In the genomic region with DNA sequence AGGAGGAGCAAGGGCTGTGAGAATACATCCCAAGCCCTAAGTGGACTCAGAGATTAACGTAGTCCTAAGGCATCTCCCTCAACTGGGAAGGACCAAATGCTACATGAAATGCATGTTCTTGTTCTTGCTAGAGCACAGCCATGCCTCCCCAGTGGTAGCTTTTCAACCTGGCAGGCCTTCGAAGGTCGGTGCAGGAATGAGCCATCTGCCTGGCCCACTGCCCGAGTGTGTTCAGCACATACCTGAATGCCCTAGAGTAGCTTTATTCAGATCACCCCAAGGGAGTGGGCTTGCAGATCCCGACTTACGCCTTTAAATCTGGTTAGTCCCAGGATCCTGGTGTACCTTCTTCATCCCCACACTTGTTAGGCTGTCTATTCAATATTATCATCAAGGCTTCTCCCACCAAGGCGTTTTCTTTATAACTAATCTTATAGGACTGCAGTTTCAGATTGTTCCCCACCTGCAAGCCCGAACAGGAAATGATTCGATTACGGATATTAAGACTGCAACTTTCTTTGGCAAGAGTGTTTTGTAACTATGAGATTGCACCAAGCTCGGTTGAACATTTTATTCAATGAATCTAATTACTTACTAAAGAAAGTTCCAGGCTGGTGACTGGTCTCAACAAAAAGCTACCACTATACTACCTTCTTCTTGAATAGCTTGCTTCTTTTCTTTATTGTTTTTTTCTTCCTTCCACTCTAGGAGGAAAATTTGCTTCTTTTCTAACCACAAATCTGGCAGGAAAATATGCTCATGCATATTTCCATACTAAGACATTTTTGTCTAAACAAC, we compare ENCODE assay signal across 13 cellular contexts.
A peak's percentile ranks its signal among the peaks of the same experiment; 100 is the strongest.
DNase-seq lines count a peak whose midpoint lies in the region; ATAC-seq and TF ChIP-seq lines count a peak whose summit lies in the region.
"Had no signal": no experiment of that assay in that cellular context is flagged by ENCODE, and none has a peak within 500 bp of the region (broad histone marks: within the 10 kb centered on the region; RNA-seq: fewer than 3 reads in every experiment).

No MANE protein-coding gene starts in this region.

- peak overlapping the region in 1 of 2 experiments; percentile 59; a peak in 2 of 4 replicates for H3K27ac ChIP-seq in SK-N-SH (ENCODE audit: low read depth in 2 of 2, low read length in 1 of 2)
- no peak overlapping the region for H3K27ac ChIP-seq in adrenal gland
- H3K27ac ChIP-seq in skin epidermis, result peak overlapping the region in 17 of 21 experiments; percentile 0 to 61 (median 26)
- H3K27ac ChIP-seq: hepatocyte had no signal

- no peaks in the 10 kb centered on the region for H3K36me3 Mint-ChIP-seq in glutamatergic neuron (ENCODE audit: unreplicated experiment)

- peaks cover 83% of the 10 kb centered on the region for H3K79me2 ChIP-seq in SK-N-SH (ENCODE audit: insufficient read depth)

- H3K36me3 ChIP-seq in SK-N-SH (replicated peaks in 1 of 2; ENCODE audit: control insufficient read depth in 1 of 2, insufficient read depth in 2 of 2, low read length in 1 of 2) (no peaks in the 10 kb centered on the region), adrenal gland (replicated peaks in 1 of 2) (no peaks in the 10 kb centered on the region)

- ATAC-seq in SK-N-SH treated with all-trans-retinoic acid at 6 μM for 48 hours, result no peak; the same call in none of the 3 replicates
- ATAC-seq: activated T-cell treated with anti-CD3 and anti-CD28 coated beads, Interleukin-2, amount 50 U/mL, for 4 hours had no signal

- 80% methylated on average over 8 of the region's 11 CpGs for WGBS in SK-N-SH (ENCODE audit: low lambda C conversion rate)
- WGBS in adrenal gland, 4 donors, result 67 to 71% (median 69%) methylated on average over 11 of the region's 11 CpGs

- H3K9me3 ChIP-seq in SK-N-SH, result no peaks in the 10 kb centered on the region
- no peaks in the 10 kb centered on the region for H3K9me3 ChIP-seq in adrenal gland (replicated peaks in 1 of 3)

- TF ChIP-seq RAD21 in SK-N-SH (IDR thresholded peaks at IDR 0.05; ENCODE audit: low read length), result no peak

- peak overlapping the region; percentile 60 for H3K27ac Mint-ChIP-seq in glutamatergic neuron (ENCODE audit: unreplicated experiment)

- H3K4me2 ChIP-seq in SK-N-SH, result peak overlapping the region; percentile 11; the same call in 1 of the 2 replicates
- H3K4me2 ChIP-seq: hepatocyte had no signal

- H4K20me1 ChIP-seq in SK-N-SH (ENCODE audit: insufficient read depth), result 0 out of 2 replicates have a peak, but pooled peaks cover 8% of the 10 kb centered on the region

- no peak for TF ChIP-seq POLR2A in adrenal gland (IDR thresholded peaks at IDR 0.05)

- H3K9me2 ChIP-seq in SK-N-SH, result no peaks in the 10 kb centered on the region

- CTCF ChIA-PET in SK-N-SH (lab: Yijun Ruan, JAX), result interaction anchor here (0.9 to 2.0 kb wide), 4 partner anchors 8 to 50 kb away, joined by 3 to 7 read pairs (median 6); no protein-coding TSS in a partner anchor

- intact Hi-C loops in adrenal gland (cut with DNase I), result loop anchor here in 1 of 2 donors (10.0 kb wide), 1 partner anchor 51 kb away; no protein-coding TSS in a partner anchor

- POLR2A ChIA-PET in SK-N-SH (lab: Yijun Ruan, JAX), result no interaction called here

- H3K4me1 Mint-ChIP-seq in glutamatergic neuron (ENCODE audit: low read depth, unreplicated experiment), result peaks cover 12% of the 10 kb centered on the region

- DNase-seq in SK-N-SH, result no peak
- DNase-seq in adrenal gland, result peak; percentile 56 to 75 (median 70)
- DNase-seq in glutamatergic neuron, result peak; percentile 23
- DNase-seq in 8988T, result no peak
- DNase-seq in activated CD4-positive, alpha-beta T cell treated with anti-CD3 and anti-CD28 coated beads for 4 hours, result no peak
- no peak for DNase-seq in activated CD4-positive, CD25-positive, alpha-beta regulatory T cell treated with anti-CD3 and anti-CD28 coated beads, Interleukin-2, amount 50 U/mL, for 72 hours
- DNase-seq: ACHN; activated T-cell treated with anti-CD3 and anti-CD28 coated beads, Interleukin-2, amount 50 U/mL, for 4 hours; cortex of kidney; NCI-H146 had no signal

- H3K9me3 Mint-ChIP-seq in glutamatergic neuron (ENCODE audit: unreplicated experiment), result no peaks in the 10 kb centered on the region
- H3K9me3 Mint-ChIP-seq: activated T-cell treated with anti-CD3 and anti-CD28 coated beads, Interleukin-2, amount 50 U/mL, for 4 hours had no signal

- no peak overlapping the region for H3K9ac ChIP-seq in SK-N-SH

- H3K4me3 ChIP-seq in SK-N-SH (ENCODE audit: low read depth in 2 of 2, low read length in 1 of 2), result no peak overlapping the region
- no peak overlapping the region for H3K4me3 ChIP-seq in adrenal gland
- no peak overlapping the region for H3K4me3 ChIP-seq in skin epidermis
- H3K4me3 ChIP-seq: hepatocyte had no signal

- H3F3A ChIP-seq in SK-N-SH (replicated peaks; ENCODE audit: insufficient read depth), result no peaks in the 10 kb centered on the region

- peaks cover 1% of the 10 kb centered on the region for H3K27me3 Mint-ChIP-seq in glutamatergic neuron (ENCODE audit: unreplicated experiment)

- no peak overlapping the region for H3K4me3 Mint-ChIP-seq in glutamatergic neuron (ENCODE audit: unreplicated experiment)
- H3K4me3 Mint-ChIP-seq: activated T-cell treated with anti-CD3 and anti-CD28 coated beads, Interleukin-2, amount 50 U/mL, for 4 hours had no signal

- TF ChIP-seq CTCF in SK-N-SH (IDR thresholded peaks at IDR 0.05), result no peak
- TF ChIP-seq CTCF in adrenal gland (IDR thresholded peaks at IDR 0.05), result no peak
- no peak for TF ChIP-seq CTCF in glutamatergic neuron (IDR thresholded peaks at IDR 0.05; ENCODE audit: partially characterized antibody, unreplicated experiment)

- no peak overlapping the region for H2AFZ ChIP-seq in SK-N-SH (ENCODE audit: low read depth)
- H2AFZ ChIP-seq: hepatocyte had no signal

- H3K4me1 ChIP-seq in SK-N-SH (ENCODE audit: control insufficient read depth in 1 of 2, insufficient read depth in 2 of 2, low read depth in 1 of 2, low read length in 1 of 2) (peaks cover 7 to 24% of the 10 kb centered on the region in 2 experiments; a peak in 2 of 4 replicates), adrenal gland (replicated peaks in 1 of 2) (peaks cover 0 to 35% of the 10 kb centered on the region in 2 donors)

- H3K27me3 ChIP-seq in SK-N-SH (ENCODE audit: insufficient read depth), result no peaks in the 10 kb centered on the region
- no peaks in the 10 kb centered on the region for H3K27me3 ChIP-seq in adrenal gland
- H3K27me3 ChIP-seq: hepatocyte had no signal

- no peak for TF ChIP-seq EP300 in SK-N-SH (IDR thresholded peaks at IDR 0.05; ENCODE audit: borderline replicate concordance in 1 of 2, low read depth in 1 of 2, low read length in 1 of 2)

TF ChIP-seq in SK-N-SH, 30 proteins besides CTCF, POLR2A, EP300 and RAD21 (continues in another document):
- TF ChIP-seq, protein P1, sequence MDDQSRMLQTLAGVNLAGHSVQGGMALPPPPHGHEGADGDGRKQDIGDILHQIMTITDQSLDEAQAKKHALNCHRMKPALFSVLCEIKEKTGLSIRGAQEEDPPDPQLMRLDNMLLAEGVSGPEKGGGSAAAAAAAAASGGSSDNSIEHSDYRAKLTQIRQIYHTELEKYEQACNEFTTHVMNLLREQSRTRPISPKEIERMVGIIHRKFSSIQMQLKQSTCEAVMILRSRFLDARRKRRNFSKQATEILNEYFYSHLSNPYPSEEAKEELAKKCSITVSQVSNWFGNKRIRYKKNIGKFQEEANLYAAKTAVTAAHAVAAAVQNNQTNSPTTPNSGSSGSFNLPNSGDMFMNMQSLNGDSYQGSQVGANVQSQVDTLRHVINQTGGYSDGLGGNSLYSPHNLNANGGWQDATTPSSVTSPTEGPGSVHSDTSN (IDR thresholded peaks at IDR 0.05), result no peak
- TF ChIP-seq RXRA (IDR thresholded peaks at IDR 0.05; ENCODE audit: borderline replicate concordance, low read depth), result no peak
- no peak for TF ChIP-seq ELF1 (IDR thresholded peaks at IDR 0.05)
- TF ChIP-seq RCOR1 (IDR thresholded peaks at IDR 0.05; ENCODE audit: low read length), result no peak
- TF ChIP-seq EZH2phosphoT487 (IDR thresholded peaks at IDR 0.05; ENCODE audit: borderline replicate concordance, low read depth), result no peak
- TF ChIP-seq SMC3 (IDR thresholded peaks at IDR 0.05; ENCODE audit: low read depth, low read length), result no peak
- TF ChIP-seq, protein P2, sequence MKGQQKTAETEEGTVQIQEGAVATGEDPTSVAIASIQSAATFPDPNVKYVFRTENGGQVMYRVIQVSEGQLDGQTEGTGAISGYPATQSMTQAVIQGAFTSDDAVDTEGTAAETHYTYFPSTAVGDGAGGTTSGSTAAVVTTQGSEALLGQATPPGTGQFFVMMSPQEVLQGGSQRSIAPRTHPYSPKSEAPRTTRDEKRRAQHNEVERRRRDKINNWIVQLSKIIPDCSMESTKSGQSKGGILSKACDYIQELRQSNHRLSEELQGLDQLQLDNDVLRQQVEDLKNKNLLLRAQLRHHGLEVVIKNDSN (IDR thresholded peaks at IDR 0.05; ENCODE audit: borderline replicate concordance, low read depth), result no peak
- TF ChIP-seq JUND (IDR thresholded peaks at IDR 0.05), result no peak
- no peak for TF ChIP-seq POLR2AphosphoS5 (IDR thresholded peaks at IDR 0.05; ENCODE audit: low read depth, low read length)

TF ChIP-seq in SK-N-SH treated with all-trans-retinoic acid at 6 μM for 48 hours, 23 proteins besides CTCF, POLR2A, EP300 and RAD21 (continues in another document):
- TF ChIP-seq BACH2 (CRISPR knock-in tag; IDR thresholded peaks at IDR 0.05; ENCODE audit: borderline replicate concordance), result no peak
- TF ChIP-seq SNAI2 (CRISPR knock-in tag; IDR thresholded peaks at IDR 0.05), result no peak
- no peak for TF ChIP-seq ZNF565 (CRISPR knock-in tag; conservative IDR thresholded peaks at IDR 0.05; ENCODE audit: low read depth)
- no peak for TF ChIP-seq ZC3H10 (CRISPR knock-in tag; IDR thresholded peaks at IDR 0.05)
- TF ChIP-seq CSDC2 (CRISPR knock-in tag; IDR thresholded peaks at IDR 0.05), result no peak
- TF ChIP-seq OSR1 (CRISPR knock-in tag; IDR thresholded peaks at IDR 0.05), result no peak
- TF ChIP-seq ZNF8 (CRISPR knock-in tag; IDR thresholded peaks at IDR 0.05), result no peak
- TF ChIP-seq TOX (CRISPR knock-in tag; IDR thresholded peaks at IDR 0.05; ENCODE audit: borderline replicate concordance), result no peak

Comparison
In these comparisons a context has a peak if more than half of its experiments do, and no peak if none do; other contexts are left out.
1. DNase-seq: peak in adrenal gland (7 of 7) and glutamatergic neuron (single experiment); none in SK-N-SH (single experiment), 8988T (single experiment), activated CD4-positive, alpha-beta T cell treated with anti-CD3 and anti-CD28 coated beads for 4 hours (0 of 2) and activated CD4-positive, CD25-positive, alpha-beta regulatory T cell treated with anti-CD3 and anti-CD28 coated beads, Interleukin-2, amount 50 U/mL, for 72 hours (single experiment).
2. H3K27ac ChIP-seq: peak in skin epidermis (17 of 21); none in adrenal gland (0 of 5).